In the genomic region with DNA sequence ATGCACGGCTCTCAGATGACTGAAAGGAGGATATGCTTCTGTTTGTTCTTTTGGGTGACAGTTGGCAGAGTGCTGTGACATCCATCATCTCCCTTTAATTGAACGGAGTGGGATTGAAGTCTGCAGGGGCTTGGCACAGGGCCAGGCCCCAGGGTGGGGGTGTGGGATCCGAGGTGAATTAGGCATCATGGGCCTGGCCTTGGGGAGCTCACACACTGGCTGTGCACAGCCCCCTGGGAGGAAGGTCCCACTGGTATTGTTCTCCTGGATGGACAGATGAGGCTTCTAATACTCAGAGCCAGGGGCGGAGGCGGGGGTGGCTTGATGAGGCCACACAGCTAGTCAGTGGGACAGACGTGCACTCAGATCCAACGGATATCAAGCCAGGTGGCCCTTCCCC, we compare ENCODE assay signal across 17 cellular contexts. TPM values are rescaled to one million over a fixed set of nuclear protein-coding genes. Genes with fewer than 3 reads are reported as not detected.
DNase-seq lines count a peak whose midpoint lies in the region; ATAC-seq and TF ChIP-seq lines count a peak whose summit lies in the region.
"Had no signal": no experiment of that assay in that cellular context is flagged by ENCODE, and none has a peak within 500 bp of the region (broad histone marks: within the 10 kb centered on the region; RNA-seq: fewer than 3 reads in every experiment).

No MANE protein-coding gene starts in this region.

- H3K4me1 ChIP-seq in IMR-90 (ENCODE audit: control insufficient read depth, insufficient read depth, low read length) (peaks cover 8% of the 10 kb centered on the region), gastrocnemius medialis (no peaks in the 10 kb centered on the region)
- H3K4me1 ChIP-seq: HAP-1, Peyer's patch had no signal

- no peak overlapping the region for H3K4me3 Mint-ChIP-seq in dendritic cell treated with granulocyte-macrophage colony-stimulating factor and Interleukin-4, amounts not matched to agents 40 ng/mL and 50 ng/mL, for 4 days
- H3K4me3 Mint-ChIP-seq: B cell; CD4-positive, CD25-positive, alpha-beta regulatory T cell; T-helper 17 cell had no signal

- peak overlapping the region; percentile 33 for H3K27ac Mint-ChIP-seq in dendritic cell treated with granulocyte-macrophage colony-stimulating factor and Interleukin-4, amounts not matched to agents 40 ng/mL and 50 ng/mL, for 4 days
- H3K27ac Mint-ChIP-seq: B cell; CD4-positive, CD25-positive, alpha-beta regulatory T cell; T-helper 17 cell had no signal

- H3K9me1 ChIP-seq in IMR-90 (ENCODE audit: insufficient read depth, low read length): peaks cover 24% of the 10 kb centered on the region

- CTCF ChIA-PET in IMR-90 (lab: Yijun Ruan, JAX): interaction anchor here (0.7 to 1.6 kb wide), 2 partner anchors 28 to 40 kb away, joined by 3 read pairs; no protein-coding TSS in a partner anchor

- H3K23ac ChIP-seq in IMR-90 (ENCODE audit: low read depth, low read length): no peak overlapping the region

- H4K5ac ChIP-seq in IMR-90 (ENCODE audit: low read depth, low read length): no peak overlapping the region

- H3K36me3 ChIP-seq in IMR-90 (ENCODE audit: control insufficient read depth, insufficient read depth, low read length) (no peaks in the 10 kb centered on the region), gastrocnemius medialis (no peaks in the 10 kb centered on the region)
- H3K36me3 ChIP-seq: HAP-1, Peyer's patch had no signal

- H2BK120ac ChIP-seq in IMR-90 (ENCODE audit: low read depth, low read length): no peak overlapping the region

- no peak for TF ChIP-seq RAD21 in IMR-90 (IDR thresholded peaks at IDR 0.05; ENCODE audit: low read length)

- H3K27me3 Mint-ChIP-seq in dendritic cell treated with granulocyte-macrophage colony-stimulating factor and Interleukin-4, amounts not matched to agents 40 ng/mL and 50 ng/mL, for 4 days: peaks cover 18% of the 10 kb centered on the region
- H3K27me3 Mint-ChIP-seq: CD4-positive, CD25-positive, alpha-beta regulatory T cell had no signal

- no peak overlapping the region for H4K8ac ChIP-seq in IMR-90 (ENCODE audit: low read depth in 2 of 2, low read length in 2 of 2)

- H4K20me1 ChIP-seq in IMR-90 (ENCODE audit: insufficient read depth, low read length): peaks cover 67% of the 10 kb centered on the region

- no peak overlapping the region for H2BK15ac ChIP-seq in IMR-90 (ENCODE audit: low read depth, low read length)

- H3K27me3 ChIP-seq in IMR-90 (ENCODE audit: control insufficient read depth, insufficient read depth, low read length) (no peaks in the 10 kb centered on the region), gastrocnemius medialis (no peaks in the 10 kb centered on the region)
- H3K27me3 ChIP-seq: Peyer's patch had no signal

- TF ChIP-seq CTCF in IMR-90 (conservative IDR thresholded peaks at IDR 0.05; ENCODE audit: low read depth, low read length) (no peak), gastrocnemius medialis (IDR thresholded peaks at IDR 0.05 in 4 of 5, conservative IDR thresholded peaks at IDR 0.05 in 1 of 5) (no peak)

- no peak overlapping the region for H3K18ac ChIP-seq in IMR-90 (ENCODE audit: low read depth, low read length)

- in situ Hi-C loops in IMR-90 (cut with MboI; ENCODE audit: low sequenced_read_pairs): no loop called here
- in situ Hi-C loops in gastrocnemius medialis (cut with MboI; ENCODE audit: low sequenced_read_pairs in 4 of 4): no loop called here

- POLR2A ChIA-PET in IMR-90 (lab: Charles Lee; ENCODE audit: unreplicated experiment): no interaction called here

- dilution Hi-C loops in IMR-90 (cut with HindIII; ENCODE audit: low sequenced_read_pairs, unreplicated experiment): no loop called here

- DNase-seq in NCI-H146 (lab: John Stamatoyannopoulos, UW) (peak; percentile 61), NCI-H146 treated with DMSO at 0.1 percent for 48 hours (lab: John Stamatoyannopoulos, UW; ENCODE audit: unreplicated experiment) (no peak), IMR-90 (no peak), NCI-H524 treated with DMSO at 0.1 percent for 48 hours (lab: John Stamatoyannopoulos, UW) (peak; percentile 30), NCI-H1048 (lab: John Stamatoyannopoulos, UW) (no peak), gastrocnemius medialis (no peak)
- DNase-seq in stimulated activated naive CD4-positive, alpha-beta T cell treated with Interleukin-2 at 50 U/mL for 16 hours (lab: John Stamatoyannopoulos, UW): no peak
- DNase-seq: CD4-positive, CD25-positive, alpha-beta regulatory T cell; DMS153; GDM1; NCI-H1436 treated with DMSO at 0.1 percent for 48 hours; NK-92 treated with Interleukin-12 subunit alpha and Interleukin-12 subunit beta, amount 100 ng/mL, for 24 hours; Peyer's patch; T-helper 17 cell had no signal

- H4K91ac ChIP-seq in IMR-90 (ENCODE audit: insufficient read depth, low read depth, low read length): no peak overlapping the region

- H3K4ac ChIP-seq in IMR-90 (ENCODE audit: low read depth, low read length): no peak overlapping the region

- no peaks in the 10 kb centered on the region for H3K9me3 Mint-ChIP-seq in dendritic cell treated with granulocyte-macrophage colony-stimulating factor and Interleukin-4, amounts not matched to agents 40 ng/mL and 50 ng/mL, for 4 days
- H3K9me3 Mint-ChIP-seq: CD4-positive, CD25-positive, alpha-beta regulatory T cell had no signal

- no peak overlapping the region for H3K9ac ChIP-seq in IMR-90 (ENCODE audit: low read depth, low read length)

- H2AK5ac ChIP-seq in IMR-90 (ENCODE audit: low read depth, low read length): peak overlapping the region; percentile 37; the same call in 1 of the 2 replicates

- H3K27ac ChIP-seq in IMR-90 (ENCODE audit: insufficient read depth, low read length): no peak overlapping the region
- H3K27ac ChIP-seq in gastrocnemius medialis: no peak overlapping the region
- H3K27ac ChIP-seq: Peyer's patch had no signal

- WGBS in IMR-90 (ENCODE audit: extremely low coverage in 2 of 2, insufficient read length in 1 of 2), 2 experiments: 80% methylated on average over 1 of the region's 7 CpGs; no CpG with 5 or more reads in 1 of the 2 experiments

- H2AFZ ChIP-seq in IMR-90 (replicated peaks; ENCODE audit: low read length, poor library complexity): no peak overlapping the region

- peaks cover 8% of the 10 kb centered on the region for H3K4me1 Mint-ChIP-seq in dendritic cell treated with granulocyte-macrophage colony-stimulating factor and Interleukin-4, amounts not matched to agents 40 ng/mL and 50 ng/mL, for 4 days (ENCODE audit: low read depth)
- H3K4me1 Mint-ChIP-seq: B cell; CD4-positive, CD25-positive, alpha-beta regulatory T cell; T-helper 17 cell had no signal

- TF ChIP-seq POLR2A in IMR-90 (IDR thresholded peaks at IDR 0.05; ENCODE audit: low read depth, low read length) (no peak), gastrocnemius medialis (IDR thresholded peaks at IDR 0.05) (no peak)

- ATAC-seq in IMR-90 (ENCODE audit: low read depth) (no peak), gastrocnemius medialis (no peak)
- ATAC-seq: T-helper 17 cell had no signal

- H3K4me2 ChIP-seq in IMR-90 (ENCODE audit: low read depth, low read length): no peak overlapping the region

- no peak overlapping the region for H3K14ac ChIP-seq in IMR-90 (replicated peaks; ENCODE audit: low read depth, low read length)

- BruUV-seq in IMR-90 (replicated peaks; lab: Mats Ljungman, UMichigan): no TSS peak

- H3K4me3 ChIP-seq in IMR-90 (ENCODE audit: insufficient read depth, low read depth, low read length): no peak overlapping the region
- H3K4me3 ChIP-seq in gastrocnemius medialis: no peak overlapping the region
- H3K4me3 ChIP-seq: HAP-1, Peyer's patch had no signal

- H2BK5ac ChIP-seq in IMR-90 (ENCODE audit: low read depth, low read length, poor library complexity, severe bottlenecking): no peak overlapping the region

- no peak overlapping the region for H2BK20ac ChIP-seq in IMR-90 (ENCODE audit: low read depth, low read length)

- H2AK9ac ChIP-seq in IMR-90 (replicated peaks; ENCODE audit: low read depth, low read length, poor library complexity): no peak overlapping the region

- no peaks in the 10 kb centered on the region for H3K36me3 Mint-ChIP-seq in dendritic cell treated with granulocyte-macrophage colony-stimulating factor and Interleukin-4, amounts not matched to agents 40 ng/mL and 50 ng/mL, for 4 days (ENCODE audit: low read depth)
- H3K36me3 Mint-ChIP-seq: CD4-positive, CD25-positive, alpha-beta regulatory T cell had no signal

- H3K9me3 ChIP-seq in IMR-90 (ENCODE audit: control insufficient read depth, insufficient read depth, low read length): no peaks in the 10 kb centered on the region
- H3K9me3 ChIP-seq in gastrocnemius medialis: no peaks in the 10 kb centered on the region
- H3K9me3 ChIP-seq: HAP-1, Peyer's patch had no signal

- no peak overlapping the region for H3K56ac ChIP-seq in IMR-90 (ENCODE audit: extremely low read depth, insufficient read depth, low read length)

- intact Hi-C loops in IMR-90 (cut with micrococcal nuclease): no loop called here
- intact Hi-C loops in dendritic cell treated with granulocyte-macrophage colony-stimulating factor and Interleukin-4, amounts not matched to agents 40 ng/mL and 50 ng/mL, for 4 days (cut with micrococcal nuclease): loop anchor here (10.0 kb wide), 1 partner anchor 105 kb away; no protein-coding TSS in a partner anchor
- intact Hi-C loops in gastrocnemius medialis (cut with DNase I; ENCODE audit: low total_unique reads): no loop called here

- H3K79me1 ChIP-seq in IMR-90 (ENCODE audit: low read depth in 1 of 2, low read length in 2 of 2): peaks cover 21 to 86% of the 10 kb centered on the region in 2 experiments

TF ChIP-seq in IMR-90, 13 proteins besides CTCF, POLR2A, EP300 and RAD21 (continues in another document):
- TF ChIP-seq, protein P1, sequence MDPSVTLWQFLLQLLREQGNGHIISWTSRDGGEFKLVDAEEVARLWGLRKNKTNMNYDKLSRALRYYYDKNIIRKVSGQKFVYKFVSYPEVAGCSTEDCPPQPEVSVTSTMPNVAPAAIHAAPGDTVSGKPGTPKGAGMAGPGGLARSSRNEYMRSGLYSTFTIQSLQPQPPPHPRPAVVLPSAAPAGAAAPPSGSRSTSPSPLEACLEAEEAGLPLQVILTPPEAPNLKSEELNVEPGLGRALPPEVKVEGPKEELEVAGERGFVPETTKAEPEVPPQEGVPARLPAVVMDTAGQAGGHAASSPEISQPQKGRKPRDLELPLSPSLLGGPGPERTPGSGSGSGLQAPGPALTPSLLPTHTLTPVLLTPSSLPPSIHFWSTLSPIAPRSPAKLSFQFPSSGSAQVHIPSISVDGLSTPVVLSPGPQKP (IDR thresholded peaks at IDR 0.05; ENCODE audit: borderline replicate concordance, low read depth, low read length): no peak
- TF ChIP-seq BHLHE40 (IDR thresholded peaks at IDR 0.05; ENCODE audit: low read depth, low read length) (no peak), MAFK (IDR thresholded peaks at IDR 0.05; ENCODE audit: low read depth, low read length) (no peak), FOS (IDR thresholded peaks at IDR 0.05; ENCODE audit: low read depth, low read length) (no peak), NFE2L2 (IDR thresholded peaks at IDR 0.05; ENCODE audit: low read depth, low read length) (no peak), CHD1 (IDR thresholded peaks at IDR 0.05; ENCODE audit: low read depth, low read length) (no peak)

RNA-seq across cellular contexts. Expression of gene EPHB2, which starts 19.3 kb away (rescaled TPM):
- total RNA-seq in IMR-90 (2012; rRNA removed): 54.7 and 58.8 TPM in 2 replicates
- 52.3 and 53.6 TPM in 2 replicates for polyA plus RNA-seq in IMR-90 (2012; rRNA removed)
- polyA plus RNA-seq in IMR-90 (2012; cell fraction: cytosol; rRNA removed): 25.1 and 54.3 TPM in 2 replicates
- polyA plus RNA-seq in IMR-90 (2012; cell fraction: nucleus; rRNA removed; ENCODE audit: low replicate concordance): 18.5 and 36.7 TPM in 2 replicates
- under 1 TPM in 3 of 4 donors, not detected in 1; 0.07 to 0.58 (median 0.24) TPM for total RNA-seq in gastrocnemius medialis
- total RNA-seq: CD4-positive, CD25-positive, alpha-beta regulatory T cell had no signal
- polyA plus RNA-seq: CD4-positive, CD25-positive, alpha-beta regulatory T cell had no signal

Comparison
In these comparisons a context has a peak if more than half of its experiments do, and no peak if none do; other contexts are left out.
1. DNase-seq: peak in NCI-H146 (single experiment) and NCI-H524 treated with DMSO at 0.1 percent for 48 hours (single experiment); none in NCI-H146 treated with DMSO at 0.1 percent for 48 hours (single experiment), IMR-90 (single experiment), NCI-H1048 (single experiment), stimulated activated naive CD4-positive, alpha-beta T cell treated with Interleukin-2 at 50 U/mL for 16 hours (single experiment) and gastrocnemius medialis (0 of 2).
2. RNA of gene EPHB2, which starts 19.3 kb away (total RNA-seq): 54.7 to 58.8 TPM in IMR-90; 0.07 to 0.58 TPM in gastrocnemius medialis; every median in the first group is over 10 times any median in the second.